Comparison of ENCODE assay signal across 16 cellular contexts in the genomic region with DNA sequence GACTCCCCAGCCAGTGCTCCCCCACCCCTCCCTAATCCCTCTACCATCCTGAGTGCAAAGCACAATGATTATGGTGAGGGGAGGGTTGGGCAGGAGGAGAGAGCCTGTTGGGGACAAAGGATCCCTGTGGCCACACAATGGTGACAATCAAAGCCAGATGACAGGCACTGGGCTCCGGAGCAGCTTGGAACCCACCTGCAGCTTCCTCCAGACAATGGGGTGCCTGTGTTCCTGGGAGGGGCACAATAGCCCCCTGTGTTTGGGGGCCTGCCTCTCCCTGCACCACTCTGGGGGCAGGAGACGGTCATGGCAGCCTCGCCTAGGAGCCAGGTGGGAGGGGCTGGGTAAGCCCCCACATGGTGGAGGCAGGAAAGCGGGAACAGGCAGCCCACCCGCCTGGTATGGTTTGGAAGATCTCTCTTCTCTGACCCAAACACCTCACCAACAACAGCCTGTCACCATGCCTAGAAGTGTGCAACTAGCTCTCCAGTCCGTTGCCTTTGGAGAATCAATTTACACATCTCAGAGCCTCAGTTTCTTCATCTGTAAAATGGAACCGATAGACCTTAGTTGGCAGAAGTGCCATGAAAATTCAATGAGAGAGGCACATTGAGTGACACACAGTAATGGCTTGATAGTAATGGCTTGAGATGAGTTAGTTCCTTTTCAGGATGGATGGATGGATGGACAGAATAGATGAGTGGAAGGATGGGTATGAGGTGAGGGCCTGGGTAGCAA. TPM values are rescaled to one million over a fixed set of nuclear protein-coding genes. Genes with fewer than 3 reads are reported as not detected.
DNase-seq lines count a peak whose midpoint lies in the region; ATAC-seq lines count a peak whose summit lies in the region.
"Had no signal": no experiment of that assay in that cellular context is flagged by ENCODE, and none has a peak within 500 bp of the region (broad histone marks: within the 10 kb centered on the region; RNA-seq: fewer than 3 reads in every experiment).

No MANE protein-coding gene starts in this region.

- peak overlapping the region; percentile 95 for H3K27ac ChIP-seq in angular gyrus (ENCODE audit: low read depth, low read length)

- no peak for ATAC-seq in HG02885 (IDR thresholded peaks at IDR 0.05; ENCODE audit: poor library complexity, unreplicated experiment)
- no peak for ATAC-seq in left lobe of liver
- ATAC-seq: GM12878 had no signal

- DNase-seq in C1 segment of cervical spinal cord (lab: John Stamatoyannopoulos, UW), result peak in 13 of 14 donors; percentile 20 to 92 (median 79)
- peak in 44 of 51 donors; percentile 18 to 94 (median 80) for DNase-seq in hypothalamus (lab: John Stamatoyannopoulos, UW)
- peak; percentile 98 for DNase-seq in pons (ENCODE audit: low spot score)
- no peak for DNase-seq in NK-92 (lab: John Stamatoyannopoulos, UW; ENCODE audit: unreplicated experiment)
- no peak for DNase-seq in left lobe of liver (ENCODE audit: low spot score)
- DNase-seq: AML-193; CD4-positive, alpha-beta T cell; DMS79; MG63; NCI-H1092 treated with DMSO at 0.1 percent for 48 hours; NCI-H187 treated with DMSO at 0.1 percent for 48 hours; NCI-H2171; NCI-H510A treated with DMSO at 0.1 percent for 48 hours had no signal

RNA-seq across cellular contexts. Expression of a gene that starts 53.0 kb away (rescaled TPM):
- 16.5 TPM for total RNA-seq in left lobe of liver

RNA-seq across cellular contexts. Expression of a gene that starts 53.2 kb away (rescaled TPM):
- 41.1 TPM for total RNA-seq in left lobe of liver

Comparison
In these comparisons a context has a peak if more than half of its experiments do, and no peak if none do; other contexts are left out.
1. DNase-seq: peak in C1 segment of cervical spinal cord (13 of 14), hypothalamus (44 of 51) and pons (single experiment); none in NK-92 (single experiment) and left lobe of liver (single experiment).